In genomic region chr1:205766038-205766437, GRCh38 we compare ENCODE assay signal across 1 cellular context.
TF ChIP-seq lines count a peak whose summit lies in the region.

No MANE protein-coding gene starts in this region.

TF ChIP-seq in SK-N-SH treated with all-trans-retinoic acid at 6 μM for 48 hours, 23 proteins besides CTCF, POLR2A, EP300 and RAD21 (continued from another document):
- TF ChIP-seq CSRNP3 (CRISPR knock-in tag; IDR thresholded peaks at IDR 0.05) (no peak), ZNF8 (CRISPR knock-in tag; IDR thresholded peaks at IDR 0.05) (no peak), ISL1 (CRISPR knock-in tag; IDR thresholded peaks at IDR 0.05) (no peak), ZNF70 (CRISPR knock-in tag; IDR thresholded peaks at IDR 0.05) (no peak), ESRRG (CRISPR knock-in tag; IDR thresholded peaks at IDR 0.05) (no peak), TCF4 (CRISPR knock-in tag; IDR thresholded peaks at IDR 0.05; ENCODE audit: borderline replicate concordance) (no peak), BACH2 (CRISPR knock-in tag; IDR thresholded peaks at IDR 0.05; ENCODE audit: borderline replicate concordance) (no peak)
